ENCODE assay signal across 8 cellular contexts in the genomic region with DNA sequence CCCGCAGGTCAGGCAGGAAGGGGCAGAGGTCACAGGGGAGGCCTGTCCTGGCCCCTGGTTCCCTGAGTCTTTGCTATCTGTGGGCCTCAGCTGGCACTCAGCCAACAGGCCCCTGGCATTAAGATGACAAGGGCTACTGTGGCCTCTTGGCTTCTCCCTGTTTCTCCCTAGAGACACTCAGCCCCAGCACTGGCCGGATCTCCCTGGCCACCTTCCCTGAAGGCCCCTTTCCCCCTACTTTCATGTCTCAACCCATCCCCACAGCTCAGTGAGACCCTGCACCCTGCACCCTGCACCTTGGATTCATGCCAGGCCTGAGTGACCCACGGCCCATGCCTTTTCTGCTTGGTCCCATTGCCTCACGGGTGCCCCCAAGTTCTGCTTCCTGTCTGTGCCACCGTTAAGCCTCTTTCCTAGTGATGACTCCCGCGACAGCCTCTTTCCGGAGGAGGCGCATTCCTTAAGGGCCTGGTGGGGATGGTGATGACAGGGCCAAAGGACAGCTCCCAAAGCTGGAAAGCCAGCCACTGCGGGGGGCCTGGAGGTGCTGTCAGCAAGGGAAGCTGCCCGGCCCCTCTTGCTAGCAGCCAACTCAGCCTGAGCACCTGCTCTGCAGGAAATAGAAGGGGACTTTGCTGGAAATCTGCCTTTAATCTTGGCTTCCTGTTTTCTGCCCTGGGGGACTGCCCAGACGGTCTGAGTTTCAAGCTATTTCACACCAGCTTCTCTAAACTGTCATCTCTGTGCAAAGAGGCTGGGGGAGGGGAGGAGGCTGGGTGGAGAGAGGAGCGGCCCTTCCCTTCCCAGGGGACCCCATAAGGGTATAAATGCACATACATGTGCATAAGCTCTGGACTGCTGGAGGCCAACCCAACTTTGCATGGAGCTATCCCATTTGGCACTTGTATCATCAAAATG. TPM values are rescaled to one million over a fixed set of nuclear protein-coding genes. Genes with fewer than 3 reads are reported as not detected.
DNase-seq lines count a peak whose midpoint lies in the region; ATAC-seq, FAIRE-seq and TF ChIP-seq lines count a peak whose summit lies in the region.

No MANE protein-coding gene starts in this region.

- H3K27ac ChIP-seq in kidney (ENCODE audit: low read depth in 2 of 2, low read length in 2 of 2), result no peak overlapping the region

- H3K4me3 Mint-ChIP-seq in T-cell (peak overlapping the region; percentile 74 to 97 (median 75)), nephron progenitor cell (no peak overlapping the region)

- CTCF ChIA-PET in T-cell (lab: Charles Lee), result interaction anchor here (0.8 to 10.2 kb wide), 13 partner anchors 8 to 236 kb away, joined by 3 to 158 read pairs (median 6); a partner anchor contains a TSS

- intact Hi-C loops in kidney (cut with DNase I), result no loop called here

- FAIRE-seq in kidney (lab: Jason Lieb, UNC), result no peak

- ATAC-seq in HG02798 (IDR thresholded peaks at IDR 0.05; ENCODE audit: poor library complexity, unreplicated experiment), result peak; percentile 28
- peak; percentile 26 to 63 (median 36) for ATAC-seq in T-cell (replicated peaks in 1 of 4)
- no peak for ATAC-seq in GM21515 (IDR thresholded peaks at IDR 0.05; ENCODE audit: unreplicated experiment)

- H3K36me3 Mint-ChIP-seq in T-cell (no peaks in the 10 kb centered on the region), nephron progenitor cell (ENCODE audit: low read depth) (no peaks in the 10 kb centered on the region)

- DNase-seq in GM12865 (ENCODE audit: low read depth), result peak; percentile 93
- peak in 29 of 34 experiments; percentile 39 to 74 (median 57) for DNase-seq in T-cell
- peak; percentile 28 to 31 for DNase-seq in cardiac fibroblast (ENCODE audit: low read depth in 2 of 2)
- DNase-seq in nephron progenitor cell, result no peak
- DNase-seq in kidney, result no peak
- DNase-seq in glomerular visceral epithelial cell (ENCODE audit: extremely low spot score), result no peak

- peaks cover 6 to 20% of the 10 kb centered on the region in 2 donors for H3K4me1 ChIP-seq in kidney (ENCODE audit: control insufficient read depth in 1 of 2, insufficient read depth in 1 of 2, low read depth in 1 of 2, low read length in 2 of 2)

- no peaks in the 10 kb centered on the region for H3K27me3 Mint-ChIP-seq in T-cell
- H3K27me3 Mint-ChIP-seq in nephron progenitor cell (ENCODE audit: low read depth, poor library complexity), result peaks cover 11% of the 10 kb centered on the region

- no peaks in the 10 kb centered on the region for H3K9me3 Mint-ChIP-seq in T-cell
- H3K9me3 Mint-ChIP-seq in nephron progenitor cell, result no peaks in the 10 kb centered on the region

- TF ChIP-seq CTCF in GM12865 (IDR thresholded peaks at IDR 0.05; ENCODE audit: insufficient read depth, low read depth, low read length, missing control alignments) (no peak), cardiac fibroblast (IDR thresholded peaks at IDR 0.05; ENCODE audit: low read depth, low read length) (no peak), nephron progenitor cell (IDR thresholded peaks at IDR 0.05) (no peak), kidney (IDR thresholded peaks at IDR 0.05; ENCODE audit: borderline replicate concordance, extremely low read depth, insufficient read depth) (no peak)

- no peaks in the 10 kb centered on the region for H3K36me3 ChIP-seq in kidney (ENCODE audit: control insufficient read depth in 1 of 2, insufficient read depth in 2 of 2, low read length in 2 of 2)

- no peaks in the 10 kb centered on the region for H3K9me3 ChIP-seq in kidney (ENCODE audit: control insufficient read depth in 1 of 2, low read length in 2 of 2)

- H3K4me3 ChIP-seq in GM12865 (ENCODE audit: low read depth, low read length) (peak overlapping the region; percentile 51), cardiac fibroblast (replicated peaks in 1 of 2; ENCODE audit: low read depth in 2 of 2, low read length in 2 of 2) (no peak overlapping the region), kidney (ENCODE audit: low read length in 2 of 2) (no peak overlapping the region)

- POLR2A ChIA-PET in T-cell (lab: Charles Lee), result interaction anchor here (0.6 to 1.8 kb wide), 6 partner anchors 10 to 1148 kb away, joined by 3 to 15 read pairs (median 6); no protein-coding TSS in a partner anchor

- H3K27ac Mint-ChIP-seq in T-cell (peak overlapping the region; percentile 99), nephron progenitor cell (peak overlapping the region; percentile 86)

- H3K4me1 Mint-ChIP-seq in T-cell, result peaks cover 67 to 88% (median 78%) of the 10 kb centered on the region in 3 donors
- H3K4me1 Mint-ChIP-seq in nephron progenitor cell, result peaks cover 69% of the 10 kb centered on the region

- H3K9ac ChIP-seq in kidney (ENCODE audit: low read length in 2 of 2), result no peak overlapping the region

RNA-seq across cellular contexts. Expression of a gene that starts 4.8 kb away (rescaled TPM):
- total RNA-seq in T-cell (100 to 1,000 TPM; 198 to 296 (median 271) TPM), kidney (58.8 TPM)
- polyA plus RNA-seq in kidney (ENCODE audit: insufficient read depth, low read depth, low replicate concordance), result 18.9 TPM

RNA-seq across cellular contexts. Expression of a gene that starts 28.5 kb away (rescaled TPM):
- total RNA-seq in T-cell, result not detected
- total RNA-seq in kidney, result not detected
- not detected for polyA plus RNA-seq in kidney (ENCODE audit: insufficient read depth, low read depth, low replicate concordance)

RNA-seq across cellular contexts. Expression of a gene that starts 35.5 kb away (rescaled TPM):
- total RNA-seq in T-cell (1 to 10 TPM in 1 of 5 donors, under 1 TPM in 4; 0.42 to 1.6 (median 0.44) TPM), kidney (not detected)
- not detected for polyA plus RNA-seq in kidney (ENCODE audit: insufficient read depth, low read depth, low replicate concordance)

RNA-seq across cellular contexts. Expression of a gene that starts 49.3 kb away (rescaled TPM):
- total RNA-seq in T-cell (under 1 TPM in 3 of 5 donors, not detected in 2; 0.16 to 0.50 (median 0.26) TPM), kidney (not detected)
- polyA plus RNA-seq in kidney (ENCODE audit: insufficient read depth, low read depth, low replicate concordance), result not detected

RNA-seq across cellular contexts. Expression of a gene that starts 51.8 kb away (rescaled TPM):
- 1 to 10 TPM in 3 of 5 donors, under 1 TPM in 1, not detected in 1; 0.14 to 3.3 (median 1.9) TPM for total RNA-seq in T-cell
- total RNA-seq in kidney, result 0.13 TPM
- 0.26 TPM for polyA plus RNA-seq in kidney (ENCODE audit: insufficient read depth, low read depth, low replicate concordance)

Comparison
In these comparisons a context has a peak if more than half of its experiments do, and no peak if none do; other contexts are left out.
1. DNase-seq: peak in GM12865 (single experiment), T-cell (29 of 34) and cardiac fibroblast (2 of 2); none in nephron progenitor cell (single experiment), kidney (single experiment) and glomerular visceral epithelial cell (single experiment).